ENCODE assay signal across 8 cellular contexts in the genomic region with DNA sequence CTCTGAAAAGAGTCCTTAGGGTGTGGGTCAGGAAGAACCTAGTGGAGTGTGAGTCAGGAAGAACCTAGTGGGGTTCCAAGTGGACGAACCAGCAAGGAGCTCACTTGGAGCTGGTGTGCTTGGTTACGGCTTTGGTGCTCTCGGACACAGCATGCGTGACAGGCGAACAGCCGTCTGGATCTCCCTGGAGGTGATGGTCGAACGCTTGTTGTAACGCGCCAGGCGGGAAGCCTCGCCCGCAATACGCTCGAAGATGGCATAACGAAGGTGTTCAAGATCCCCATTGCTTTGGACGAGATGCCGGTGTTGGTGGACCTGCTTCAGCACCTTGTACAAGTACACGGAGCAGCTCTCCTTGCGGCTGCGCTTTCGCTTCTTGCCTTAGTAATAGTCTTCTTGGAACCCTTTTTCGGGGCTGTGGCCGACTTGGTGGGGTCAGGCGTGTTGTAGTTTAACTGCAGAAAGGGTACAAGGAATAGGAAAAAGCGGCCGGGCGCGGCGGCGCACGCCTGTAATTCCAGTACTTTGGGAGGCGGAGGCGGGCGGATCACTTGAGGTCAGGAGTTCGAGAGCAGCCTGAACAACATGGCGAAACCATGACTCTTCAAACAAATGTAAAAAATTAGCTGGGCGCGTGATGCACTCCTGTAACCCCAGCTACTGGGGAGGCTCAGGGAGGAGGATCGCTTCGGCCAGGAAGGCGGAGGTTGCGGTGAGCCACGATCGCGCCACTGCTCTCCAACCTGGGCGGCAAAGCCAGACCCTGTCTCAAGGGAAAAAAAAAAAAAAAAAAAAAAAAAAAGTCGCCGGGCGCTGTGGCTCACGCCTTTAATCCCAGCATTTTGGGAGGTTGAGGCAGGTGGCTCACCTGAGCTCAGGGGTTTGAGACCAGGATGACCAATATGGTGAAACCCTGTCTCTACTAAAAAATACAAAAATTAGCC. TPM values are rescaled to one million over a fixed set of nuclear protein-coding genes. Genes with fewer than 3 reads are reported as not detected.
DNase-seq lines count a peak whose midpoint lies in the region; ATAC-seq, FAIRE-seq and TF ChIP-seq lines count a peak whose summit lies in the region.

No MANE protein-coding gene starts in this region.

- H3K27me3 Mint-ChIP-seq in activated naive CD8-positive, alpha-beta T cell treated with anti-CD3 and anti-CD28 coated beads for 36 hours = peaks cover 24% of the 10 kb centered on the region
- no peaks in the 10 kb centered on the region for H3K27me3 Mint-ChIP-seq in stimulated activated naive CD8-positive, alpha-beta T cell treated with anti-CD3 and anti-CD28 coated beads, Interleukin-15, amount 100 ng/mL, for 72 hours

- H3K9me3 ChIP-seq in kidney (ENCODE audit: control insufficient read depth in 1 of 2, low read length in 2 of 2) = no peaks in the 10 kb centered on the region

- no peak for FAIRE-seq in kidney (lab: Jason Lieb, UNC)

- H3K4me1 Mint-ChIP-seq in activated naive CD8-positive, alpha-beta T cell treated with anti-CD3 and anti-CD28 coated beads for 36 hours = peaks cover 41% of the 10 kb centered on the region
- peaks cover 60% of the 10 kb centered on the region for H3K4me1 Mint-ChIP-seq in stimulated activated naive CD8-positive, alpha-beta T cell treated with anti-CD3 and anti-CD28 coated beads, Interleukin-15, amount 100 ng/mL, for 72 hours

- intact Hi-C loops in kidney (cut with DNase I) = no loop called here

- ATAC-seq in stimulated activated naive CD8-positive, alpha-beta T cell treated with anti-CD3 and anti-CD28 coated beads, Interleukin-15, amount 100 ng/mL, for 72 hours = no peak

- H3K36me3 Mint-ChIP-seq in activated naive CD8-positive, alpha-beta T cell treated with anti-CD3 and anti-CD28 coated beads for 36 hours = peaks cover 7% of the 10 kb centered on the region

- DNase-seq in stimulated activated CD4-positive, alpha-beta T cell treated with anti-CD3 and anti-CD28 coated beads, Interleukin-15, amount 100 ng/mL, for 24 hours = peak; percentile 49
- no peak for DNase-seq in stimulated activated CD4-positive, alpha-beta T cell treated with anti-CD3 and anti-CD28 coated beads, Interleukin-4, amount 100 ng/mL, for 4 hours
- DNase-seq in activated naive CD8-positive, alpha-beta T cell treated with anti-CD3 and anti-CD28 coated beads for 36 hours = peak; percentile 38
- DNase-seq in kidney (peak; percentile 75), globus pallidus (ENCODE audit: low spot score) (no peak), hepatic stellate cell (ENCODE audit: low spot score) (no peak), COLO829 (ENCODE audit: low spot score) (no peak)
- peak; percentile 37 to 60 for DNase-seq in stimulated activated naive CD8-positive, alpha-beta T cell treated with anti-CD3 and anti-CD28 coated beads, Interleukin-15, amount 100 ng/mL, for 72 hours

- peak overlapping the region; percentile 67 to 70 for H3K4me3 ChIP-seq in kidney (ENCODE audit: low read length in 2 of 2)

- H3K4me3 Mint-ChIP-seq in activated naive CD8-positive, alpha-beta T cell treated with anti-CD3 and anti-CD28 coated beads for 36 hours = peak overlapping the region; percentile 96
- peak overlapping the region; percentile 93 to 95 for H3K4me3 Mint-ChIP-seq in stimulated activated naive CD8-positive, alpha-beta T cell treated with anti-CD3 and anti-CD28 coated beads, Interleukin-15, amount 100 ng/mL, for 72 hours

- TF ChIP-seq CTCF in kidney (IDR thresholded peaks at IDR 0.05; ENCODE audit: borderline replicate concordance, extremely low read depth, insufficient read depth) = no peak

- H3K4me1 ChIP-seq in kidney (ENCODE audit: control insufficient read depth in 1 of 2, insufficient read depth in 1 of 2, low read depth in 1 of 2, low read length in 2 of 2) = peaks cover 8 to 9% of the 10 kb centered on the region in 2 donors

- peak overlapping the region in 1 of 2 donors; percentile 17 for H3K9ac ChIP-seq in kidney (ENCODE audit: low read length in 2 of 2)

- H3K9me3 Mint-ChIP-seq in activated naive CD8-positive, alpha-beta T cell treated with anti-CD3 and anti-CD28 coated beads for 36 hours = no peaks in the 10 kb centered on the region
- no peaks in the 10 kb centered on the region for H3K9me3 Mint-ChIP-seq in stimulated activated naive CD8-positive, alpha-beta T cell treated with anti-CD3 and anti-CD28 coated beads, Interleukin-15, amount 100 ng/mL, for 72 hours

- no peak overlapping the region for H3K27ac ChIP-seq in kidney (ENCODE audit: low read depth in 2 of 2, low read length in 2 of 2)

- peak overlapping the region; percentile 99 for H3K27ac Mint-ChIP-seq in activated naive CD8-positive, alpha-beta T cell treated with anti-CD3 and anti-CD28 coated beads for 36 hours
- H3K27ac Mint-ChIP-seq in stimulated activated naive CD8-positive, alpha-beta T cell treated with anti-CD3 and anti-CD28 coated beads, Interleukin-15, amount 100 ng/mL, for 72 hours = peak overlapping the region; percentile 99 to 100

- no peaks in the 10 kb centered on the region for H3K36me3 ChIP-seq in kidney (ENCODE audit: control insufficient read depth in 1 of 2, insufficient read depth in 2 of 2, low read length in 2 of 2)

RNA-seq across cellular contexts. Expression of a gene that starts 48.0 kb away (rescaled TPM):
- not detected for total RNA-seq in activated naive CD8-positive, alpha-beta T cell treated with anti-CD3 and anti-CD28 coated beads for 36 hours
- total RNA-seq in kidney = not detected
- not detected for polyA plus RNA-seq in kidney (ENCODE audit: insufficient read depth, low read depth, low replicate concordance)

Comparison
In these comparisons a context has a peak if more than half of its experiments do, and no peak if none do; other contexts are left out.
1. DNase-seq: peak in stimulated activated CD4-positive, alpha-beta T cell treated with anti-CD3 and anti-CD28 coated beads, Interleukin-15, amount 100 ng/mL, for 24 hours (single experiment), activated naive CD8-positive, alpha-beta T cell treated with anti-CD3 and anti-CD28 coated beads for 36 hours (single experiment), kidney (single experiment) and stimulated activated naive CD8-positive, alpha-beta T cell treated with anti-CD3 and anti-CD28 coated beads, Interleukin-15, amount 100 ng/mL, for 72 hours (2 of 2); none in stimulated activated CD4-positive, alpha-beta T cell treated with anti-CD3 and anti-CD28 coated beads, Interleukin-4, amount 100 ng/mL, for 4 hours (0 of 2), globus pallidus (single experiment), hepatic stellate cell (single experiment) and COLO829 (single experiment).